8 cellular contexts compared by ENCODE assay signal in genomic region chr20:56467969-56468316, GRCh38. TPM values are rescaled to one million over a fixed set of nuclear protein-coding genes. Genes with fewer than 3 reads are reported as not detected.
A peak's percentile ranks its signal among the peaks of the same experiment; 100 is the strongest.
DNase-seq lines count a peak whose midpoint lies in the region; ATAC-seq and TF ChIP-seq lines count a peak whose summit lies in the region.

No MANE protein-coding gene starts in this region.

- intact Hi-C loops in psoas muscle (cut with DNase I) = loop anchor here (2.0 to 5.0 kb wide), 3 partner anchors 61 to 77 kb away; partner anchors contain the start of genes AURKA (in 1 of the 2) and CSTF1 (in 1 of the 2)

- H3K4me1 ChIP-seq in NT2/D1 (ENCODE audit: insufficient read depth, insufficient read length) (no peaks in the 10 kb centered on the region), psoas muscle (peaks cover 14% of the 10 kb centered on the region)

- H3K36me3 ChIP-seq in NT2/D1 (ENCODE audit: insufficient read depth, insufficient read length, low read length) = peaks cover 25% of the 10 kb centered on the region
- H3K36me3 ChIP-seq in psoas muscle (ENCODE audit: insufficient read depth in 1 of 2, low read depth in 1 of 2) = peaks cover 0 to 7% of the 10 kb centered on the region in 2 donors

- H3K27me3 ChIP-seq in NT2/D1 (ENCODE audit: insufficient read depth, insufficient read length) (no peaks in the 10 kb centered on the region), psoas muscle (ENCODE audit: insufficient read depth in 3 of 3, low read length in 2 of 3) (no peaks in the 10 kb centered on the region)

- peak overlapping the region; percentile 82 for H3K27ac ChIP-seq in psoas muscle

- no peak for DNase-seq in NT2/D1 (ENCODE audit: low read depth, low spot score)
- no peak for DNase-seq in epithelial cell of proximal tubule (ENCODE audit: low read depth)
- DNase-seq in psoas muscle = no peak
- no peak for DNase-seq in middle frontal gyrus (ENCODE audit: extremely low spot score, low spot score)
- no peak for DNase-seq in NCI-H82 (lab: John Stamatoyannopoulos, UW)
- no peak for DNase-seq in NCI-H2107 (lab: John Stamatoyannopoulos, UW)

- H3K9ac ChIP-seq in NT2/D1 (ENCODE audit: insufficient read length, low read depth) = peak overlapping the region; percentile 82

- 2 to 4% (median 3%) methylated on average over 7 of the region's 7 CpGs for WGBS in psoas muscle, 3 donors

- TF ChIP-seq CTCF in epithelial cell of proximal tubule (conservative IDR thresholded peaks at IDR 0.05; ENCODE audit: low read depth, low read length) (no peak), psoas muscle (IDR thresholded peaks at IDR 0.05) (no peak)

- H3K9me3 ChIP-seq in NT2/D1 (ENCODE audit: insufficient read depth, low read length) (no peaks in the 10 kb centered on the region), psoas muscle (no peaks in the 10 kb centered on the region)

- peak overlapping the region; percentile 90 for H3K4me3 ChIP-seq in NT2/D1 (ENCODE audit: insufficient read length, low read depth)
- H3K4me3 ChIP-seq in epithelial cell of proximal tubule (ENCODE audit: low read depth, low read length) = peak overlapping the region; percentile 85
- peak overlapping the region; percentile 71 for H3K4me3 ChIP-seq in psoas muscle

- peak; percentile 3 for ATAC-seq in GM18867 (IDR thresholded peaks at IDR 0.05; ENCODE audit: unreplicated experiment)
- ATAC-seq in psoas muscle = peak in 2 of 4 donors; percentile 3
- ATAC-seq in HG02759 (IDR thresholded peaks at IDR 0.05; ENCODE audit: unreplicated experiment) = no peak

RNA-seq across cellular contexts. Expression of gene RTF2, which starts 0.5 kb away (rescaled TPM):
- 50.0 and 58.5 TPM in 2 replicates for total RNA-seq in epithelial cell of proximal tubule
- 10 to 100 TPM; 89.0 to 93.0 (median 90.5) TPM for total RNA-seq in psoas muscle
- 100 to 1,000 TPM in 1 of 3 donors, 10 to 100 TPM in 2; 95.6 to 128 (median 99.9) TPM for polyA plus RNA-seq in psoas muscle

RNA-seq across cellular contexts. Expression of gene CASS4, which starts 55.9 kb away (rescaled TPM):
- total RNA-seq in epithelial cell of proximal tubule (under 0.01 and 0.14 TPM in 2 replicates), psoas muscle (under 1 TPM; 0.29 to 0.73 (median 0.35) TPM)
- under 1 TPM; 0.08 to 0.39 (median 0.14) TPM for polyA plus RNA-seq in psoas muscle

RNA-seq across cellular contexts. Expression of gene FAM209A, which starts 56.6 kb away (rescaled TPM):
- total RNA-seq in epithelial cell of proximal tubule (not detected in 2 replicates), psoas muscle (under 1 TPM in 1 of 4 donors, not detected in 3; 0.23 TPM)
- polyA plus RNA-seq in psoas muscle = under 1 TPM in 2 of 3 donors, not detected in 1; 0.08 to 0.38 TPM
